Comparison of ENCODE assay signal across 19 cellular contexts in the genomic region with DNA sequence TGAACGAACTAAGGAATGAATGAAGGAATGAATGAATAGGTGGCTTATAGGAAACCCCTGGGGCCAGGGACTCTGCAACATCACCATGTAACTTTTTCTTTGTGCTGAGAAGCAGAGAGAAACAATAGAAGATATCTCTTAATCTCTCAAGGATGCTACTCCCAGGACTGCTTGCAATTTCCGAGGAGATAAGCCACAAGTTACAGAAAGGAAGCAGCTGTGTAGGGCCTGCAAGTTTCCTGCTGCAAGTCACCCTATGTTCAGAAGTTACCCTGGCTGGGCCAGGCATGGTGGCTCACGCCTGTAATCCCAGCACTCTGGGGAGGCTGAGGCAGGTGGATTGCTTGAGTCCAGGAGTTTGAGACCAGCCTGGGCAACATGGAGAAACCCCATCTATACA. TPM values are rescaled to one million over a fixed set of nuclear protein-coding genes. Genes with fewer than 3 reads are reported as not detected.
A peak's percentile ranks its signal among the peaks of the same experiment; 100 is the strongest.
DNase-seq lines count a peak whose midpoint lies in the region; ATAC-seq and TF ChIP-seq lines count a peak whose summit lies in the region.
"Had no signal": no experiment of that assay in that cellular context is flagged by ENCODE, and none has a peak within 500 bp of the region (broad histone marks: within the 10 kb centered on the region; RNA-seq: fewer than 3 reads in every experiment).

No MANE protein-coding gene starts in this region.

- no peak for DNase-seq in activated naive CD4-positive, alpha-beta T cell treated with anti-CD3 and anti-CD28 coated beads, Interleukin-2, amount 10 ng/mL, durations not matched to agents 7 days and 5 days
- no peak for DNase-seq in activated naive CD4-positive, alpha-beta T cell treated with anti-CD3 and anti-CD28 coated beads, Interleukin-2, amount 50 U/mL, for 16 hours
- peak; percentile 76 for DNase-seq in NB4 (ENCODE audit: low read depth)
- DNase-seq in dermis blood vessel endothelial cell = peak; percentile 50
- DNase-seq in stimulated activated effector memory CD8-positive, alpha-beta T cell treated with anti-CD3 and anti-CD28 coated beads, Interleukin-12 subunit alpha, Interleukin-12 subunit beta, amount 100 ng/mL, for 72 hours (ENCODE audit: low spot score in 2 of 2) = no peak
- DNase-seq in H4 (ENCODE audit: low spot score) = no peak
- DNase-seq in substantia nigra (lab: John Stamatoyannopoulos, UW) = no peak
- DNase-seq in RKO (ENCODE audit: low spot score) = no peak
- DNase-seq: activated CD8-positive, alpha-beta memory T cell treated with anti-CD3 and anti-CD28 coated beads for 24 hours; CD8-positive, alpha-beta memory T cell; esophagus squamous epithelium; heart left ventricle; kidney; NCI-H1417; occipital lobe had no signal

- no peak overlapping the region for H3K4me3 Mint-ChIP-seq in activated naive CD4-positive, alpha-beta T cell treated with anti-CD3 and anti-CD28 coated beads, Interleukin-2, amount 10 ng/mL, durations not matched to agents 7 days and 5 days
- no peak overlapping the region for H3K4me3 Mint-ChIP-seq in stimulated activated effector memory CD8-positive, alpha-beta T cell treated with anti-CD3 and anti-CD28 coated beads, Interleukin-12 subunit alpha, Interleukin-12 subunit beta, amount 100 ng/mL, for 72 hours
- H3K4me3 Mint-ChIP-seq: CD8-positive, alpha-beta memory T cell; mesothelial cell of epicardium; stimulated activated memory B cell treated with anti-CD40 and anti-IgM and Interleukin-4, amounts not matched to agents 10 μg/mL and 1 μg/mL and 100 μg/mL, for 72 hours had no signal

- TF ChIP-seq CTCF in NB4 (IDR thresholded peaks at IDR 0.05; ENCODE audit: low read depth, low read length) = no peak

- H3K36me3 Mint-ChIP-seq in activated naive CD4-positive, alpha-beta T cell treated with anti-CD3 and anti-CD28 coated beads, Interleukin-2, amount 10 ng/mL, durations not matched to agents 7 days and 5 days = no peaks in the 10 kb centered on the region
- H3K36me3 Mint-ChIP-seq in stimulated activated effector memory CD8-positive, alpha-beta T cell treated with anti-CD3 and anti-CD28 coated beads, Interleukin-12 subunit alpha, Interleukin-12 subunit beta, amount 100 ng/mL, for 72 hours = no peaks in the 10 kb centered on the region

- CTCF ChIA-PET in activated naive CD4-positive, alpha-beta T cell treated with anti-CD3 and anti-CD28 coated beads, Interleukin-2, amount 10 ng/mL, durations not matched to agents 7 days and 5 days (lab: Charles Lee) = interaction anchor here (2.3 kb wide), 1 partner anchor 20 kb away, joined by 10 read pairs; a partner anchor contains a TSS

- no peak overlapping the region for H3K4me3 ChIP-seq in NB4 (ENCODE audit: low read depth, low read length)
- H3K4me3 ChIP-seq: esophagus squamous epithelium, heart left ventricle, skin epidermis, tibial nerve had no signal

- H3K27ac ChIP-seq in substantia nigra (ENCODE audit: low read depth, low read length, poor library complexity, severe bottlenecking) = no peak overlapping the region
- H3K27ac ChIP-seq: esophagus squamous epithelium, skin epidermis, tibial nerve had no signal

- no peaks in the 10 kb centered on the region for H3K9me3 Mint-ChIP-seq in activated naive CD4-positive, alpha-beta T cell treated with anti-CD3 and anti-CD28 coated beads, Interleukin-2, amount 10 ng/mL, durations not matched to agents 7 days and 5 days
- no peaks in the 10 kb centered on the region for H3K9me3 Mint-ChIP-seq in stimulated activated effector memory CD8-positive, alpha-beta T cell treated with anti-CD3 and anti-CD28 coated beads, Interleukin-12 subunit alpha, Interleukin-12 subunit beta, amount 100 ng/mL, for 72 hours
- H3K9me3 Mint-ChIP-seq: stimulated activated memory B cell treated with anti-CD40 and anti-IgM and Interleukin-4, amounts not matched to agents 10 μg/mL and 1 μg/mL and 100 μg/mL, for 72 hours had no signal

- no peaks in the 10 kb centered on the region for H3K27me3 Mint-ChIP-seq in activated naive CD4-positive, alpha-beta T cell treated with anti-CD3 and anti-CD28 coated beads, Interleukin-2, amount 10 ng/mL, durations not matched to agents 7 days and 5 days
- H3K27me3 Mint-ChIP-seq: CD8-positive, alpha-beta memory T cell; stimulated activated memory B cell treated with anti-CD40 and anti-IgM and Interleukin-4, amounts not matched to agents 10 μg/mL and 1 μg/mL and 100 μg/mL, for 72 hours had no signal

- no peak for TF ChIP-seq POLR2A in NB4 (IDR thresholded peaks at IDR 0.05; ENCODE audit: extremely low read depth, insufficient read length)

- H3K4me1 Mint-ChIP-seq in activated naive CD4-positive, alpha-beta T cell treated with anti-CD3 and anti-CD28 coated beads, Interleukin-2, amount 10 ng/mL, durations not matched to agents 7 days and 5 days = peaks cover 21% of the 10 kb centered on the region
- no peaks in the 10 kb centered on the region for H3K4me1 Mint-ChIP-seq in stimulated activated effector memory CD8-positive, alpha-beta T cell treated with anti-CD3 and anti-CD28 coated beads, Interleukin-12 subunit alpha, Interleukin-12 subunit beta, amount 100 ng/mL, for 72 hours
- H3K4me1 Mint-ChIP-seq: CD8-positive, alpha-beta memory T cell; mesothelial cell of epicardium; stimulated activated memory B cell treated with anti-CD40 and anti-IgM and Interleukin-4, amounts not matched to agents 10 μg/mL and 1 μg/mL and 100 μg/mL, for 72 hours had no signal

- peak overlapping the region; percentile 26 for H3K27ac Mint-ChIP-seq in activated naive CD4-positive, alpha-beta T cell treated with anti-CD3 and anti-CD28 coated beads, Interleukin-2, amount 10 ng/mL, durations not matched to agents 7 days and 5 days
- H3K27ac Mint-ChIP-seq in stimulated activated effector memory CD8-positive, alpha-beta T cell treated with anti-CD3 and anti-CD28 coated beads, Interleukin-12 subunit alpha, Interleukin-12 subunit beta, amount 100 ng/mL, for 72 hours = peak overlapping the region; percentile 34
- H3K27ac Mint-ChIP-seq: mesothelial cell of epicardium; stimulated activated memory B cell treated with anti-CD40 and anti-IgM and Interleukin-4, amounts not matched to agents 10 μg/mL and 1 μg/mL and 100 μg/mL, for 72 hours had no signal

- ATAC-seq in stimulated activated effector memory CD8-positive, alpha-beta T cell treated with anti-CD3 and anti-CD28 coated beads, Interleukin-12 subunit alpha, Interleukin-12 subunit beta, amount 100 ng/mL, for 72 hours = no peak
- ATAC-seq: stimulated activated memory B cell treated with anti-CD40 and anti-IgM and Interleukin-4, amounts not matched to agents 10 μg/mL and 1 μg/mL and 100 μg/mL, for 72 hours had no signal

RNA-seq across cellular contexts. Expression of a gene that starts 7.3 kb away (rescaled TPM):
- 21.4 and 35.7 TPM in 2 replicates for total RNA-seq in dermis blood vessel endothelial cell
- total RNA-seq in H4 (2014; rRNA removed; shearing (Covaris generic)) = 9.6 and 10.0 TPM in 2 replicates

RNA-seq across cellular contexts. Expression of a gene that starts 19.0 kb away (rescaled TPM):
- total RNA-seq in dermis blood vessel endothelial cell = 22.3 and 31.6 TPM in 2 replicates
- total RNA-seq in H4 (2014; rRNA removed; shearing (Covaris generic)) = 16.7 and 16.9 TPM in 2 replicates

RNA-seq across cellular contexts. Expression of a gene that starts 43.2 kb away (rescaled TPM):
- total RNA-seq in dermis blood vessel endothelial cell = 28.8 and 91.1 TPM in 2 replicates
- total RNA-seq in H4 (2014; rRNA removed; shearing (Covaris generic)) = 35.7 and 39.6 TPM in 2 replicates

RNA-seq across cellular contexts. Expression of a gene that starts 49.9 kb away (rescaled TPM):
- 63.3 and 77.8 TPM in 2 replicates for total RNA-seq in dermis blood vessel endothelial cell
- 37.4 and 40.8 TPM in 2 replicates for total RNA-seq in H4 (2014; rRNA removed; shearing (Covaris generic))

RNA-seq across cellular contexts. Expression of a gene that starts 52.8 kb away (rescaled TPM):
- total RNA-seq in dermis blood vessel endothelial cell = 115 and 124 TPM in 2 replicates
- total RNA-seq in H4 (2014; rRNA removed; shearing (Covaris generic)) = 24.3 and 45.5 TPM in 2 replicates

Comparison
In these comparisons a context has a peak if more than half of its experiments do, and no peak if none do; other contexts are left out.
1. DNase-seq: peak in NB4 (single experiment) and dermis blood vessel endothelial cell (single experiment); none in activated naive CD4-positive, alpha-beta T cell treated with anti-CD3 and anti-CD28 coated beads, Interleukin-2, amount 10 ng/mL, durations not matched to agents 7 days and 5 days (single experiment), activated naive CD4-positive, alpha-beta T cell treated with anti-CD3 and anti-CD28 coated beads, Interleukin-2, amount 50 U/mL, for 16 hours (single experiment), stimulated activated effector memory CD8-positive, alpha-beta T cell treated with anti-CD3 and anti-CD28 coated beads, Interleukin-12 subunit alpha, Interleukin-12 subunit beta, amount 100 ng/mL, for 72 hours (0 of 2), H4 (single experiment), substantia nigra (0 of 49) and RKO (single experiment).